In the genomic region with DNA sequence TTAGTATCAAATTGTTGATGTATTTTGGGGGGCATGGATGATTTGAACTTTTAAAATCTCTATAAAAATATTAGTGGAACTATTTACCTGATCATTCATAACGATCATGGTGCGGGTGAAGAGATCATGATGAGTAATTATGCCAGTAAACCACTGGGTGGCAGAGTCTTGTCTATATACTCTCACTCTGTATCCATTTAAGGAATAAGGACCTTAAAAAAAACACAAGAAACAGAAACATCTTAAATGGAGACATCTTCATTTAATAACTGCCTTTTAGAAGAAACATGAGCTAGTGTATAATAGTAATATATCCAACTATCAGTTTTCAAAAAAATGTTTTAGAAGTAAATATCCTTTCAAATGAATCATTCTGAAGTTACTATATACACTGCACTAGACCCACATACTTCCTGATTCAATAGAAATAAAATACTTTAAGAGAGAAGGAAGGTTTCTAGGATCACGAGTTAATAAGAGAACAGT, we compare ENCODE assay signal across 7 cellular contexts.
DNase-seq lines count a peak whose midpoint lies in the region; ATAC-seq and TF ChIP-seq lines count a peak whose summit lies in the region.

No MANE protein-coding gene starts in this region.

- H3K4me3 ChIP-seq in cardiac fibroblast (replicated peaks in 1 of 2; ENCODE audit: low read depth in 2 of 2, low read length in 2 of 2) = no peak overlapping the region
- H3K4me3 ChIP-seq in upper lobe of left lung = no peak overlapping the region

- H3K27ac ChIP-seq in upper lobe of left lung = peak overlapping the region in 1 of 4 donors; percentile 7

- DNase-seq in Daoy (ENCODE audit: low read depth) (peak; percentile 11), NOMO-1 treated with DMSO at 0.1 percent for 48 hours (lab: John Stamatoyannopoulos, UW; ENCODE audit: unreplicated experiment) (peak; percentile 82), cardiac fibroblast (ENCODE audit: low read depth in 2 of 2) (peak; percentile 72 to 74), left kidney (ENCODE audit: low read depth, low spot score) (peak; percentile 63), upper lobe of left lung (no peak)

- no peaks in the 10 kb centered on the region for H3K9me3 ChIP-seq in upper lobe of left lung

- TF ChIP-seq CTCF in cardiac fibroblast (IDR thresholded peaks at IDR 0.05; ENCODE audit: low read depth, low read length) = peak; percentile 45
- TF ChIP-seq CTCF in upper lobe of left lung (IDR thresholded peaks at IDR 0.05) = peak; percentile 58 to 73 (median 68)

- H3K4me1 ChIP-seq in upper lobe of left lung = peaks cover 15 to 27% (median 16%) of the 10 kb centered on the region in 4 donors

- H3K27me3 ChIP-seq in upper lobe of left lung = no peaks in the 10 kb centered on the region

- peaks cover 0 to 38% (median 17%) of the 10 kb centered on the region in 4 donors for H3K36me3 ChIP-seq in upper lobe of left lung

- no peak for TF ChIP-seq POLR2A in upper lobe of left lung (IDR thresholded peaks at IDR 0.05)

- ATAC-seq in GM19328 (IDR thresholded peaks at IDR 0.05; ENCODE audit: unreplicated experiment) = peak; percentile 76
- ATAC-seq in HG03378 (IDR thresholded peaks at IDR 0.05; ENCODE audit: unreplicated experiment) = peak; percentile 71
- peak; percentile 73 to 87 for ATAC-seq in upper lobe of left lung (ENCODE audit: low FRiP score in 2 of 2)

- no peak for TF ChIP-seq EP300 in upper lobe of left lung (IDR thresholded peaks at IDR 0.05)

- 5 to 9% methylated on average over 3 of the region's 3 CpGs for WGBS in upper lobe of left lung, 2 donors

Comparison
In these comparisons a context has a peak if more than half of its experiments do, and no peak if none do; other contexts are left out.
1. DNase-seq: peak in Daoy (single experiment), NOMO-1 treated with DMSO at 0.1 percent for 48 hours (single experiment), cardiac fibroblast (2 of 2) and left kidney (single experiment); none in upper lobe of left lung (0 of 2).
2. Peak in every context shown above with its lines, with median percentiles within 50 percentile points of each other: ATAC-seq.